ENCODE assay signal across 11 cellular contexts in the genomic region with DNA sequence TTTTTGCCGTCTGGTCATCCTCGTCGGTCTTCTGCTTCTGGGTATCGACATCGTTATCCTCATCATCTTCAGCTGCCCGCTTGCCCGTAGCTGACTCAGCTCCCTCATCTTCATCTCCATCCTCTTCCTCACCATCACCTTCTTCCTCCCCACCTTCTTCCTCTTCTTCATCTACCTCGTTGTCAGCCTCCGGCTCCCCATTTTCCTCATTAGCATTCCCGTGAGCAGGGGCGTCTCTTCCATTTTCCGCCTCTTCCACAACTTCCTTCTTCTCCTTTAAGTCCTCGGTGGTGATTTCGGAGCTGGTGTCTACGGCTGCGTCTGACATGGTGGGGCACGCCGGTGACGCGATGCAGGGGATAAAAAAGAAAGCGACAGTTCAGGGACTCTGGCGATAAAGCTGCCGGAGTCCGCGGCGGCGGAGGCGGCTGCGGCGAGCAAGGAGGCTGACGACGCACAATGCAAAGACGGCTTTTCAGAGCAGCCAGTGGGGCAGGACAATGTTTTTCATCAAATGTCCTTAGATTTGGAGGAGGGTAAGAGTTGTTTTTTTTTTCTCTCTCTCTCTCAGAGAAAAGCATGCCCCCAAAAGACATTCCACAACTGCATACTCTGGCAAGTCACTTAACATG. TPM values are rescaled to one million over a fixed set of nuclear protein-coding genes. Genes with fewer than 3 reads are reported as not detected.
DNase-seq lines count a peak whose midpoint lies in the region; ATAC-seq and TF ChIP-seq lines count a peak whose summit lies in the region.
"Not testable (repeated sequence)": the region's sequence is repeated elsewhere in the genome, so short reads cannot be mapped to it uniquely, and the experiment has no call there.
"Had no signal": no experiment of that assay in that cellular context is flagged by ENCODE, and none has a peak within 500 bp of the region (broad histone marks: within the 10 kb centered on the region; RNA-seq: fewer than 3 reads in every experiment).

No MANE protein-coding gene starts in this region.

- H3K27ac ChIP-seq in brain microvascular endothelial cell; thymus (ENCODE audit: low read depth): not testable (repeated sequence)

- TF ChIP-seq CTCF in brain microvascular endothelial cell (IDR thresholded peaks at IDR 0.05; ENCODE audit: low read depth, low read length, missing control alignments); natural killer cell (IDR thresholded peaks at IDR 0.05): not testable (repeated sequence)

- not testable (repeated sequence) for H3K27me3 ChIP-seq in brain microvascular endothelial cell (replicated peaks); thymus (ENCODE audit: control insufficient read depth, insufficient read depth)

- in situ Hi-C loops in brain microvascular endothelial cell (cut with HindIII; ENCODE audit: low pct_ligation_motif_present, low sequenced_read_pairs) = not testable (repeated sequence)

- peak in 4 of 5 donors; percentile 14 to 37 (median 17) for DNase-seq in T-helper 1 cell
- peak; percentile 20 for DNase-seq in activated T-cell treated with anti-CD3 and anti-CD28 coated beads, Interleukin-2, amount 50 U/mL, for 4 hours
- DNase-seq in brain microvascular endothelial cell = peak; percentile 0
- DNase-seq in Right ventricle myocardium superior = peak; percentile 44
- DNase-seq in natural killer cell = peak; percentile 28
- peak; percentile 13 for DNase-seq in stimulated activated CD4-positive, alpha-beta T cell treated with anti-CD3 and anti-CD28 coated beads, Interleukin-2, amount 100 ng/mL, for 4 hours (ENCODE audit: low read depth)

- H3K4me3 Mint-ChIP-seq in activated T-cell treated with anti-CD3 and anti-CD28 coated beads, Interleukin-2, amount 50 U/mL, for 4 hours = peak overlapping the region; percentile 83
- peak overlapping the region; percentile 92 for H3K4me3 Mint-ChIP-seq in natural killer cell

- H3K4me3 ChIP-seq in GM08714 (ENCODE audit: low read length) (peak overlapping the region; percentile 56; the same call in 1 of the 2 replicates), brain microvascular endothelial cell (ENCODE audit: low read depth, low read length) (peak overlapping the region; percentile 39), thymus (ENCODE audit: low read length) (peak overlapping the region; percentile 40)

- H3K9me3 Mint-ChIP-seq in activated T-cell treated with anti-CD3 and anti-CD28 coated beads, Interleukin-2, amount 50 U/mL, for 4 hours; natural killer cell: not testable (repeated sequence)

- peaks cover 28% of the 10 kb centered on the region for H3K4me1 Mint-ChIP-seq in activated T-cell treated with anti-CD3 and anti-CD28 coated beads, Interleukin-2, amount 50 U/mL, for 4 hours (ENCODE audit: low read depth)
- H3K4me1 Mint-ChIP-seq in natural killer cell = not testable (repeated sequence)

- not testable (repeated sequence) for H3K4me1 ChIP-seq in thymus (ENCODE audit: control insufficient read depth, insufficient read depth, low read length)

- not testable (repeated sequence) for H3K27me3 Mint-ChIP-seq in activated T-cell treated with anti-CD3 and anti-CD28 coated beads, Interleukin-2, amount 50 U/mL, for 4 hours (ENCODE audit: low read depth); natural killer cell (ENCODE audit: low read depth in 2 of 2)

- not testable (repeated sequence) for H3K9me3 ChIP-seq in thymus (ENCODE audit: control insufficient read depth)

- intact Hi-C loops in Right ventricle myocardium superior (cut with DNase I) = loop anchor here (5.0 kb wide), 1 partner anchor 123 kb away; the partner anchor contains the start of gene A2M
- intact Hi-C loops in natural killer cell (cut with micrococcal nuclease) = not testable (repeated sequence)

- 35% methylated on average over 26 of the region's 33 CpGs for WGBS in thymus

- not testable (repeated sequence) for H3K36me3 ChIP-seq in brain microvascular endothelial cell (replicated peaks); thymus (ENCODE audit: control insufficient read depth, insufficient read depth)

- H3K27ac Mint-ChIP-seq in natural killer cell = peak overlapping the region; percentile 87 to 92

- ATAC-seq in activated T-cell treated with anti-CD3 and anti-CD28 coated beads, Interleukin-2, amount 50 U/mL, for 4 hours = peak; percentile 19 to 39
- not testable (repeated sequence) for ATAC-seq in Right ventricle myocardium superior (ENCODE audit: poor library complexity)
- peak; percentile 69 to 89 (median 79) for ATAC-seq in natural killer cell

- H3K36me3 Mint-ChIP-seq in activated T-cell treated with anti-CD3 and anti-CD28 coated beads, Interleukin-2, amount 50 U/mL, for 4 hours (ENCODE audit: insufficient read depth); natural killer cell: not testable (repeated sequence)

RNA-seq across cellular contexts. Expression of gene PZP, which starts 31.9 kb away (rescaled TPM):
- not detected for total RNA-seq in activated T-cell treated with anti-CD3 and anti-CD28 coated beads, Interleukin-2, amount 50 U/mL, for 4 hours
- total RNA-seq in Right ventricle myocardium superior = 1.3 TPM
- total RNA-seq in natural killer cell = not detected
- 0.21 TPM for polyA plus RNA-seq in thymus
- total RNA-seq: HT1080, NCI-H460, occipital lobe had no signal
